In the genomic region with DNA sequence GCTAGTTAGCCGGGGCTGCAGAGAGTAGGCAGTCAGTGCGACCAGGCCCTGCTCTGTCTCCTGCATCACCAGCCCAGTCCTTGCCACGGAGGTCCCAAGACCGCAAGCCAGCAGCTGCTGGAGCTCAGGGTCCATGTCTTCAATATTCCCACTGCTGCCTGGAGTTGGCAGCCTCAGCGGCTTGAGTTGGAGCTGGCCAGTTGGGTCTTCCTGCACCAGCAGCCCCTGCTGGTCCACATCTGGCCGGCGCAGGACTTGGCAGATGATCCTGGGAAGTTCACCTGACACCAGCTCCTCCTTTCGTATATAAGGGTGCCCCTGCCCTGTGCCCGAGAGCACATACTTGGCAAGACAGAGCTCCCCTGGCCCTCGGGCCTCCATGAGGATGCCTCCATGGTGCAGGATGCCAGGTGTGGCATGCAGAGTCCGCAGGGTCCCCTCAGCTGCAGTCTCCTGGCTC, we compare ENCODE assay signal across 16 cellular contexts. TPM values are rescaled to one million over a fixed set of nuclear protein-coding genes. Genes with fewer than 3 reads are reported as not detected.
DNase-seq lines count a peak whose midpoint lies in the region; ATAC-seq and TF ChIP-seq lines count a peak whose summit lies in the region.
"Had no signal": no experiment of that assay in that cellular context is flagged by ENCODE, and none has a peak within 500 bp of the region (broad histone marks: within the 10 kb centered on the region; RNA-seq: fewer than 3 reads in every experiment).

No MANE protein-coding gene starts in this region.

- DNase-seq in GM20000 (ENCODE audit: low spot score) (peak; percentile 10), osteoblast (ENCODE audit: insufficient read length, low spot score, missing footprints) (peak; percentile 42), glomerular visceral epithelial cell (ENCODE audit: extremely low spot score) (no peak), putamen (ENCODE audit: low spot score) (no peak)
- DNase-seq: CD8-positive, alpha-beta T cell; COR-L47; DND-41; GDM1; GOT3 had no signal

- no peaks in the 10 kb centered on the region for H3K9me3 ChIP-seq in osteoblast (ENCODE audit: low read depth, low read length)
- H3K9me3 ChIP-seq in skeletal muscle tissue (ENCODE audit: control insufficient read depth in 3 of 3, low read length in 3 of 3) = no peaks in the 10 kb centered on the region
- H3K9me3 ChIP-seq: HAP-1 had no signal

- H3K27ac Mint-ChIP-seq in activated T-helper 17 cell treated with anti-CD3 and anti-CD28 coated beads, Interleukin-2, amount 50 U/mL, for 72 hours = peak overlapping the region; percentile 61
- H3K27ac Mint-ChIP-seq: CD14-positive monocyte; CD8-positive, alpha-beta T cell; IgD-negative memory B cell had no signal

- H3K4me3 ChIP-seq in osteoblast (ENCODE audit: insufficient read depth, low read length) = no peak overlapping the region
- H3K4me3 ChIP-seq in skeletal muscle tissue (ENCODE audit: low read length in 3 of 3) = peak overlapping the region; percentile 34 to 56 (median 38)
- H3K4me3 ChIP-seq: HAP-1 had no signal

- H4K20me1 ChIP-seq in osteoblast (ENCODE audit: insufficient read depth, low read length) = peaks cover 2% of the 10 kb centered on the region

- peaks cover 6% of the 10 kb centered on the region for H3K36me3 Mint-ChIP-seq in activated T-helper 17 cell treated with anti-CD3 and anti-CD28 coated beads, Interleukin-2, amount 50 U/mL, for 72 hours (ENCODE audit: low read depth)
- H3K36me3 Mint-ChIP-seq: CD14-positive monocyte; CD8-positive, alpha-beta T cell; IgD-negative memory B cell had no signal

- ATAC-seq in activated T-helper 17 cell treated with anti-CD3 and anti-CD28 coated beads, Interleukin-2, amount 50 U/mL, for 72 hours (replicated peaks) = no peak
- ATAC-seq in GM21360 (IDR thresholded peaks at IDR 0.05; ENCODE audit: unreplicated experiment) = no peak
- ATAC-seq: CD8-positive, alpha-beta T cell had no signal

- no peaks in the 10 kb centered on the region for H3K9me3 Mint-ChIP-seq in activated T-helper 17 cell treated with anti-CD3 and anti-CD28 coated beads, Interleukin-2, amount 50 U/mL, for 72 hours
- H3K9me3 Mint-ChIP-seq: CD8-positive, alpha-beta T cell; IgD-negative memory B cell had no signal

- peak overlapping the region in 1 of 3 donors; percentile 99 for H3K9ac ChIP-seq in skeletal muscle tissue (ENCODE audit: low read depth in 1 of 3, low read length in 3 of 3)

- H3K4me1 ChIP-seq in osteoblast (ENCODE audit: insufficient read depth, low read length) (no peaks in the 10 kb centered on the region), skeletal muscle tissue (ENCODE audit: control insufficient read depth in 3 of 3, insufficient read depth in 3 of 3, low read length in 3 of 3) (peaks cover 73 to 96% (median 92%) of the 10 kb centered on the region in 3 donors)
- H3K4me1 ChIP-seq: HAP-1 had no signal

- H3K79me2 ChIP-seq in osteoblast (ENCODE audit: insufficient read depth, low read length) = no peaks in the 10 kb centered on the region

- TF ChIP-seq CTCF in GM20000 (IDR thresholded peaks at IDR 0.05; ENCODE audit: extremely low read depth, missing control alignments) = no peak
- TF ChIP-seq CTCF in osteoblast (IDR thresholded peaks at IDR 0.05; ENCODE audit: extremely low read depth, low read depth, low read length) = no peak

- H3K27me3 Mint-ChIP-seq in activated T-helper 17 cell treated with anti-CD3 and anti-CD28 coated beads, Interleukin-2, amount 50 U/mL, for 72 hours = no peaks in the 10 kb centered on the region

- no peaks in the 10 kb centered on the region for H3K27me3 ChIP-seq in osteoblast (ENCODE audit: insufficient read depth, low read length)
- H3K27me3 ChIP-seq in skeletal muscle tissue (ENCODE audit: control insufficient read depth in 3 of 3, insufficient read depth in 3 of 3, low read length in 3 of 3) = no peaks in the 10 kb centered on the region

- H2AFZ ChIP-seq in osteoblast (ENCODE audit: low read length) = no peak overlapping the region

- H3K27ac ChIP-seq in osteoblast (ENCODE audit: low read depth, low read length) (no peak overlapping the region), skeletal muscle tissue (ENCODE audit: low read depth, low read length) (peak overlapping the region; percentile 70)

- no peak overlapping the region for H3K4me3 Mint-ChIP-seq in activated T-helper 17 cell treated with anti-CD3 and anti-CD28 coated beads, Interleukin-2, amount 50 U/mL, for 72 hours
- H3K4me3 Mint-ChIP-seq: CD14-positive monocyte; CD8-positive, alpha-beta T cell; IgD-negative memory B cell had no signal

- H3K4me2 ChIP-seq in osteoblast (ENCODE audit: insufficient read depth, low read length) = no peak overlapping the region

- peaks cover 6% of the 10 kb centered on the region for H3K4me1 Mint-ChIP-seq in activated T-helper 17 cell treated with anti-CD3 and anti-CD28 coated beads, Interleukin-2, amount 50 U/mL, for 72 hours

- no peaks in the 10 kb centered on the region for H3K36me3 ChIP-seq in osteoblast (ENCODE audit: insufficient read depth, low read length)
- H3K36me3 ChIP-seq in skeletal muscle tissue (ENCODE audit: control insufficient read depth in 3 of 3, insufficient read depth in 3 of 3, low read length in 3 of 3) = peaks cover 43 to 71% (median 46%) of the 10 kb centered on the region in 3 donors
- H3K36me3 ChIP-seq: HAP-1 had no signal

RNA-seq across cellular contexts. Expression of a gene that starts 5.7 kb away (rescaled TPM):
- total RNA-seq in activated T-helper 17 cell treated with anti-CD3 and anti-CD28 coated beads, Interleukin-2, amount 50 U/mL, for 72 hours = 10 to 100 TPM in 1 of 2 donors, under 1 TPM in 1; 0.99 to 17.2 TPM
- total RNA-seq in osteoblast (under 0.01 TPM in 2 replicates), skeletal muscle tissue (30.8 TPM)
- total RNA-seq: CD8-positive, alpha-beta T cell; HT-29 had no signal

RNA-seq across cellular contexts. Expression of a gene that starts 33.3 kb away (rescaled TPM):
- 100 to 1,000 TPM in 1 of 2 donors, 10 to 100 TPM in 1; 42.9 to 145 TPM for total RNA-seq in activated T-helper 17 cell treated with anti-CD3 and anti-CD28 coated beads, Interleukin-2, amount 50 U/mL, for 72 hours
- total RNA-seq in osteoblast = 5.8 and 8.0 TPM in 2 replicates
- total RNA-seq in skeletal muscle tissue = 8.9 TPM

Comparison
In these comparisons a context has a peak if more than half of its experiments do, and no peak if none do; other contexts are left out.
1. DNase-seq: peak in GM20000 (single experiment) and osteoblast (single experiment); none in glomerular visceral epithelial cell (single experiment) and putamen (single experiment).